Comparison of ENCODE assay signal across 11 cellular contexts in the genomic region with DNA sequence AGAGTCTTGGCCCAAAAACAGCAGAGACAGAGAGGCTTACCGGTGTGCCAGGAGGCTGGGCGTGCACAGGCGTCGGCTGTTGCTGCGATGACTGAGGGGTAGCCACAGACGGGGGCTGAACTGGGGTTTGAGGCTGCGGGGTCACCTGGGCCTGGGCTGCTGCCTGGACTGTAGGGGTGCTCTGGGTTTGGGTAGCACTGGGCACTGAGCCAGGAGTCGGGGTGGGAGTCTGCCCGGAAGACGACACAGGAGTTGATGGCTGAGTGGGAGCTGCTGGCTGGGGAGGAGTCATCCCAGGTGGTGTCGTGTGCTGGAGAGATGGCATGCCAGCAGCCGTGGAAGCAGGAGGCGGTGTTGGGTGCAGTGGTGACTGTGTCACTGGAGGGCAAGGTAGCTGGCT.
"Had no signal": no experiment of that assay in that cellular context is flagged by ENCODE, and none has a peak within 500 bp of the region (broad histone marks: within the 10 kb centered on the region; RNA-seq: fewer than 3 reads in every experiment).

No MANE protein-coding gene starts in this region.

- H3K27me3 ChIP-seq: right lobe of liver, upper lobe of left lung had no signal

- H3K4me3 Mint-ChIP-seq: activated CD4-positive, alpha-beta T cell treated with anti-CD3 and anti-CD28 coated beads, Interleukin-2, amount 10 ng/mL, durations not matched to agents 24 days and 14 days; activated naive CD8-positive, alpha-beta T cell treated with anti-CD3 and anti-CD28 coated beads, Interleukin-2, amount 10 ng/mL, durations not matched to agents 7 days and 5 days; stimulated activated effector memory CD8-positive, alpha-beta T cell treated with anti-CD3 and anti-CD28 coated beads, Interleukin-12 subunit alpha, Interleukin-12 subunit beta, amount 100 ng/mL, for 72 hours had no signal

- H3K27ac Mint-ChIP-seq: activated CD4-positive, alpha-beta T cell treated with anti-CD3 and anti-CD28 coated beads, Interleukin-2, amount 10 ng/mL, durations not matched to agents 24 days and 14 days; activated naive CD8-positive, alpha-beta T cell treated with anti-CD3 and anti-CD28 coated beads, Interleukin-2, amount 10 ng/mL, durations not matched to agents 7 days and 5 days; stimulated activated effector memory CD8-positive, alpha-beta T cell treated with anti-CD3 and anti-CD28 coated beads, Interleukin-12 subunit alpha, Interleukin-12 subunit beta, amount 100 ng/mL, for 72 hours had no signal

- H3K27ac ChIP-seq: prostate gland, right lobe of liver, upper lobe of left lung had no signal

- H3K9ac ChIP-seq: SK-N-SH had no signal

- H3K9me3 ChIP-seq: prostate gland, right lobe of liver, SK-N-SH, upper lobe of left lung had no signal

- H3K4me1 ChIP-seq: prostate gland had no signal

- H3K4me3 ChIP-seq: prostate gland, right lobe of liver, upper lobe of left lung had no signal

- H3K4me1 Mint-ChIP-seq: activated CD4-positive, alpha-beta T cell treated with anti-CD3 and anti-CD28 coated beads, Interleukin-2, amount 10 ng/mL, durations not matched to agents 24 days and 14 days had no signal

- H3K9me3 Mint-ChIP-seq: activated CD4-positive, alpha-beta T cell treated with anti-CD3 and anti-CD28 coated beads, Interleukin-2, amount 10 ng/mL, durations not matched to agents 24 days and 14 days; activated naive CD8-positive, alpha-beta T cell treated with anti-CD3 and anti-CD28 coated beads, Interleukin-2, amount 10 ng/mL, durations not matched to agents 7 days and 5 days; stimulated activated effector memory CD8-positive, alpha-beta T cell treated with anti-CD3 and anti-CD28 coated beads, Interleukin-12 subunit alpha, Interleukin-12 subunit beta, amount 100 ng/mL, for 72 hours had no signal

- H3K4me2 ChIP-seq: SK-N-SH had no signal

- DNase-seq: activated CD4-positive, alpha-beta T cell treated with anti-CD3 and anti-CD28 coated beads, Interleukin-2, amount 10 ng/mL, durations not matched to agents 24 days and 14 days; activated CD8-positive, alpha-beta memory T cell treated with anti-CD3 and anti-CD28 coated beads for 24 hours; activated gamma-delta T cell; activated naive CD8-positive, alpha-beta T cell treated with anti-CD3 and anti-CD28 coated beads, Interleukin-2, amount 10 ng/mL, durations not matched to agents 7 days and 5 days; anterior cingulate cortex; SK-N-SH; T-helper 1 cell had no signal

- H3K9me2 ChIP-seq: SK-N-SH had no signal

- ATAC-seq: stimulated activated effector memory CD8-positive, alpha-beta T cell treated with anti-CD3 and anti-CD28 coated beads, Interleukin-12 subunit alpha, Interleukin-12 subunit beta, amount 100 ng/mL, for 72 hours had no signal

- H3K27me3 Mint-ChIP-seq: activated CD4-positive, alpha-beta T cell treated with anti-CD3 and anti-CD28 coated beads, Interleukin-2, amount 10 ng/mL, durations not matched to agents 24 days and 14 days; activated naive CD8-positive, alpha-beta T cell treated with anti-CD3 and anti-CD28 coated beads, Interleukin-2, amount 10 ng/mL, durations not matched to agents 7 days and 5 days had no signal
